In genomic region chr3:197168606-197169005, GRCh38 we compare ENCODE assay signal across 2 cellular contexts.
TF ChIP-seq lines count a peak whose summit lies in the region.

No MANE protein-coding gene starts in this region.

TF ChIP-seq in IMR-90, 13 proteins besides CTCF, POLR2A, EP300 and RAD21 (continued from another document):
- TF ChIP-seq SMC3 (IDR thresholded peaks at IDR 0.05; ENCODE audit: low read depth, low read length): no peak

TF ChIP-seq in GM12878, 131 proteins besides CTCF, POLR2A, EP300 and RAD21 (continued from another document):
- TF ChIP-seq, protein P1, sequence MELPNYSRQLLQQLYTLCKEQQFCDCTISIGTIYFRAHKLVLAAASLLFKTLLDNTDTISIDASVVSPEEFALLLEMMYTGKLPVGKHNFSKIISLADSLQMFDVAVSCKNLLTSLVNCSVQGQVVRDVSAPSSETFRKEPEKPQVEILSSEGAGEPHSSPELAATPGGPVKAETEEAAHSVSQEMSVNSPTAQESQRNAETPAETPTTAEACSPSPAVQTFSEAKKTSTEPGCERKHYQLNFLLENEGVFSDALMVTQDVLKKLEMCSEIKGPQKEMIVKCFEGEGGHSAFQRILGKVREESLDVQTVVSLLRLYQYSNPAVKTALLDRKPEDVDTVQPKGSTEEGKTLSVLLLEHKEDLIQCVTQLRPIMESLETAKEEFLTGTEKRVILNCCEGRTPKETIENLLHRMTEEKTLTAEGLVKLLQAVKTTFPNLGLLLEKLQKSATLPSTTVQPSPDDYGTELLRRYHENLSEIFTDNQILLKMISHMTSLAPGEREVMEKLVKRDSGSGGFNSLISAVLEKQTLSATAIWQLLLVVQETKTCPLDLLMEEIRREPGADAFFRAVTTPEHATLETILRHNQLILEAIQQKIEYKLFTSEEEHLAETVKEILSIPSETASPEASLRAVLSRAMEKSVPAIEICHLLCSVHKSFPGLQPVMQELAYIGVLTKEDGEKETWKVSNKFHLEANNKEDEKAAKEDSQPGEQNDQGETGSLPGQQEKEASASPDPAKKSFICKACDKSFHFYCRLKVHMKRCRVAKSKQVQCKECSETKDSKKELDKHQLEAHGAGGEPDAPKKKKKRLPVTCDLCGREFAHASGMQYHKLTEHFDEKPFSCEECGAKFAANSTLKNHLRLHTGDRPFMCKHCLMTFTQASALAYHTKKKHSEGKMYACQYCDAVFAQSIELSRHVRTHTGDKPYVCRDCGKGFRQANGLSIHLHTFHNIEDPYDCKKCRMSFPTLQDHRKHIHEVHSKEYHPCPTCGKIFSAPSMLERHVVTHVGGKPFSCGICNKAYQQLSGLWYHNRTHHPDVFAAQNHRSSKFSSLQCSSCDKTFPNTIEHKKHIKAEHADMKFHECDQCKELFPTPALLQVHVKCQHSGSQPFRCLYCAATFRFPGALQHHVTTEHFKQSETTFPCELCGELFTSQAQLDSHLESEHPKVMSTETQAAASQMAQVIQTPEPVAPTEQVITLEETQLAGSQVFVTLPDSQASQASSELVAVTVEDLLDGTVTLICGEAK (IDR thresholded peaks at IDR 0.05; ENCODE audit: borderline replicate concordance): peak; percentile 58
- no peak for TF ChIP-seq NFYA (IDR thresholded peaks at IDR 0.05; ENCODE audit: borderline replicate concordance, low read depth, low read length)
- TF ChIP-seq BCL11A (IDR thresholded peaks at IDR 0.05; ENCODE audit: low read depth, low read length): no peak
TF ChIP-seq in GM12878: peak in this region for 2.
